1 cellular context compared by ENCODE assay signal in genomic region chr19:44987148-44987675, GRCh38.
TF ChIP-seq lines count a peak whose summit lies in the region.

No MANE protein-coding gene starts in this region.

TF ChIP-seq in IMR-90, 13 proteins besides CTCF, POLR2A, EP300 and RAD21:
- no peak for TF ChIP-seq BHLHE40 (IDR thresholded peaks at IDR 0.05; ENCODE audit: low read depth, low read length)
- no peak for TF ChIP-seq CEBPB (IDR thresholded peaks at IDR 0.05; ENCODE audit: low read depth, low read length)
- TF ChIP-seq SMC3 (IDR thresholded peaks at IDR 0.05; ENCODE audit: low read depth, low read length), result no peak
- TF ChIP-seq RCOR1 (IDR thresholded peaks at IDR 0.05; ENCODE audit: insufficient replicate concordance, low read length), result no peak
- TF ChIP-seq MAZ (IDR thresholded peaks at IDR 0.05; ENCODE audit: borderline replicate concordance, low read depth, low read length), result no peak
- no peak for TF ChIP-seq USF2 (IDR thresholded peaks at IDR 0.05; ENCODE audit: low read depth, low read length)
TF ChIP-seq in IMR-90: peak in this region for 0.
